In genomic region chr12:64729909-64730584, GRCh38 we compare ENCODE assay signal across 12 cellular contexts. TPM values are rescaled to one million over a fixed set of nuclear protein-coding genes. Genes with fewer than 3 reads are reported as not detected.
DNase-seq lines count a peak whose midpoint lies in the region; ATAC-seq and TF ChIP-seq lines count a peak whose summit lies in the region.
"Had no signal": no experiment of that assay in that cellular context is flagged by ENCODE, and none has a peak within 500 bp of the region (broad histone marks: within the 10 kb centered on the region; RNA-seq: fewer than 3 reads in every experiment).

No MANE protein-coding gene starts in this region.

- H3K4me1 ChIP-seq in spleen, result peaks cover 8 to 25% (median 21%) of the 10 kb centered on the region in 6 donors

- peak overlapping the region; percentile 23 for H3K4me3 Mint-ChIP-seq in activated CD4-positive, alpha-beta T cell treated with anti-CD3 and anti-CD28 coated beads, Interleukin-2, amount 10 ng/mL, durations not matched to agents 24 days and 14 days
- H3K4me3 Mint-ChIP-seq in activated naive CD8-positive, alpha-beta T cell treated with anti-CD3 and anti-CD28 coated beads for 36 hours, result no peak overlapping the region

- WGBS in spleen, 5 donors, result 31 to 46% (median 38%) methylated on average over 2 of the region's 2 CpGs

- H3K9me3 ChIP-seq in spleen, result no peaks in the 10 kb centered on the region
- H3K9me3 ChIP-seq: thoracic aorta had no signal

- TF ChIP-seq POLR2A in spleen (IDR thresholded peaks at IDR 0.05), result no peak

- TF ChIP-seq CTCF in spleen (IDR thresholded peaks at IDR 0.05 in 8 of 11, conservative IDR thresholded peaks at IDR 0.05 in 3 of 11), result no peak

- H3K9me3 Mint-ChIP-seq in activated CD4-positive, alpha-beta T cell treated with anti-CD3 and anti-CD28 coated beads, Interleukin-2, amount 10 ng/mL, durations not matched to agents 24 days and 14 days, result no peaks in the 10 kb centered on the region
- H3K9me3 Mint-ChIP-seq in activated naive CD8-positive, alpha-beta T cell treated with anti-CD3 and anti-CD28 coated beads for 36 hours, result no peaks in the 10 kb centered on the region

- no peak overlapping the region for H3K4me3 ChIP-seq in spleen
- H3K4me3 ChIP-seq: thoracic aorta had no signal

- H3K27ac Mint-ChIP-seq in activated CD4-positive, alpha-beta T cell treated with anti-CD3 and anti-CD28 coated beads, Interleukin-2, amount 10 ng/mL, durations not matched to agents 24 days and 14 days, result peak overlapping the region; percentile 62
- H3K27ac Mint-ChIP-seq in activated naive CD8-positive, alpha-beta T cell treated with anti-CD3 and anti-CD28 coated beads for 36 hours, result peak overlapping the region; percentile 76

- H3K36me3 Mint-ChIP-seq in activated CD4-positive, alpha-beta T cell treated with anti-CD3 and anti-CD28 coated beads, Interleukin-2, amount 10 ng/mL, durations not matched to agents 24 days and 14 days (ENCODE audit: low read depth), result peaks cover 29% of the 10 kb centered on the region
- peaks cover 25% of the 10 kb centered on the region for H3K36me3 Mint-ChIP-seq in activated naive CD8-positive, alpha-beta T cell treated with anti-CD3 and anti-CD28 coated beads for 36 hours

- no peaks in the 10 kb centered on the region for H3K27me3 ChIP-seq in spleen (replicated peaks in 1 of 7)

- no peak for DNase-seq in activated CD4-positive, alpha-beta T cell treated with anti-CD3 and anti-CD28 coated beads, Interleukin-2, amount 10 ng/mL, durations not matched to agents 24 days and 14 days
- no peak for DNase-seq in activated CD4-positive, alpha-beta T cell treated with anti-CD3 and anti-CD28 coated beads, Interleukin-2, amount 50 U/mL, for 4 hours
- no peak for DNase-seq in activated naive CD8-positive, alpha-beta T cell treated with anti-CD3 and anti-CD28 coated beads for 36 hours
- DNase-seq in spleen (no peak), DMS79 treated with DMSO at 0.1 percent for 48 hours (lab: John Stamatoyannopoulos, UW) (no peak), ureter (ENCODE audit: low spot score) (no peak), foreskin melanocyte (no peak)
- DNase-seq: activated CD4-positive, alpha-beta T cell treated with anti-CD3 and anti-CD28 coated beads, Interleukin-2, amount 50 U/mL, for 48 hours; AML-193 had no signal

- H3K4me1 Mint-ChIP-seq in activated CD4-positive, alpha-beta T cell treated with anti-CD3 and anti-CD28 coated beads, Interleukin-2, amount 10 ng/mL, durations not matched to agents 24 days and 14 days, result peaks cover 13% of the 10 kb centered on the region
- H3K4me1 Mint-ChIP-seq in activated naive CD8-positive, alpha-beta T cell treated with anti-CD3 and anti-CD28 coated beads for 36 hours, result peaks cover 12% of the 10 kb centered on the region

- peak overlapping the region; percentile 66 to 84 (median 77) for H3K27ac ChIP-seq in spleen
- H3K27ac ChIP-seq: parathyroid adenoma, thoracic aorta had no signal

- intact Hi-C loops in activated CD4-positive, alpha-beta T cell treated with anti-CD3 and anti-CD28 coated beads, Interleukin-2, amount 10 ng/mL, durations not matched to agents 24 days and 14 days (cut with micrococcal nuclease), result no loop called here
- intact Hi-C loops in spleen (cut with DNase I; ENCODE audit: low total_unique reads), result no loop called here

- ATAC-seq in HG03342 (IDR thresholded peaks at IDR 0.05; ENCODE audit: unreplicated experiment), result peak; percentile 70

- no peaks in the 10 kb centered on the region for H3K27me3 Mint-ChIP-seq in activated CD4-positive, alpha-beta T cell treated with anti-CD3 and anti-CD28 coated beads, Interleukin-2, amount 10 ng/mL, durations not matched to agents 24 days and 14 days
- H3K27me3 Mint-ChIP-seq in activated naive CD8-positive, alpha-beta T cell treated with anti-CD3 and anti-CD28 coated beads for 36 hours, result no peaks in the 10 kb centered on the region

- H3K36me3 ChIP-seq in spleen, result peaks cover 3 to 88% (median 26%) of the 10 kb centered on the region in 6 donors

RNA-seq across cellular contexts. Expression of gene GNS, which starts 29.2 kb away (rescaled TPM):
- 19.9 and 20.5 TPM in 2 replicates for total RNA-seq in activated CD4-positive, alpha-beta T cell treated with anti-CD3 and anti-CD28 coated beads, Interleukin-2, amount 10 ng/mL, durations not matched to agents 24 days and 14 days
- 10 to 100 TPM; 18.4 to 21.4 TPM for total RNA-seq in activated naive CD8-positive, alpha-beta T cell treated with anti-CD3 and anti-CD28 coated beads for 36 hours
- total RNA-seq in spleen, result 100 to 1,000 TPM in 6 of 7 donors, 10 to 100 TPM in 1; 99.4 to 154 (median 130) TPM
- 10 to 100 TPM in 2 of 3 donors, 1 to 10 TPM in 1; 8.3 to 17.1 (median 13.8) TPM for polyA plus RNA-seq in spleen
- total RNA-seq in ureter, result 137 TPM
